21 cellular contexts compared by ENCODE assay signal in genomic region chr12:127888948-127889347, GRCh38.
A peak's percentile ranks its signal among the peaks of the same experiment; 100 is the strongest.
DNase-seq lines count a peak whose midpoint lies in the region; ATAC-seq and TF ChIP-seq lines count a peak whose summit lies in the region.
"Had no signal": no experiment of that assay in that cellular context is flagged by ENCODE, and none has a peak within 500 bp of the region (broad histone marks: within the 10 kb centered on the region; RNA-seq: fewer than 3 reads in every experiment).

No MANE protein-coding gene starts in this region.

- no peaks in the 10 kb centered on the region for H3K9me3 ChIP-seq in stomach smooth muscle (ENCODE audit: control insufficient read depth in 2 of 2, low read length in 2 of 2)
- H3K9me3 ChIP-seq: BE2C, body of pancreas, psoas muscle had no signal

- no peak overlapping the region for H3K9ac ChIP-seq in stomach smooth muscle (ENCODE audit: low read length in 2 of 2)

- DNase-seq in GM04503 (ENCODE audit: low read depth) = peak; percentile 17
- peak; percentile 27 for DNase-seq in brain microvascular endothelial cell
- DNase-seq in left ventricle myocardium superior = no peak
- no peak for DNase-seq in activated CD8-positive, alpha-beta memory T cell treated with anti-CD3 and anti-CD28 coated beads, Interleukin-2, amount 50 U/mL, for 4 hours
- DNase-seq in NCI-H510A (lab: John Stamatoyannopoulos, UW) = no peak
- no peak for DNase-seq in glomerular visceral epithelial cell (ENCODE audit: extremely low spot score)
- DNase-seq: activated CD4-positive, CD25-positive, alpha-beta regulatory T cell treated with anti-CD3 and anti-CD28 coated beads, Interleukin-2, amount 50 U/mL, for 72 hours; activated naive CD4-positive, alpha-beta T cell treated with anti-CD3 and anti-CD28 coated beads, Interleukin-2, amount 50 U/mL, for 16 hours; BE2C; body of pancreas; foreskin keratinocyte; kidney glomerular epithelial cell; natural killer cell; NCI-H1417; RPMI8226; stimulated activated CD4-positive, alpha-beta T cell treated with anti-CD3 and anti-CD28 coated beads, Interleukin-4, amount 100 ng/mL, for 4 hours; SW 1271 had no signal

- no peak overlapping the region for H3K27ac ChIP-seq in brain microvascular endothelial cell
- H3K27ac ChIP-seq in stomach smooth muscle (ENCODE audit: low read length) = peak overlapping the region; percentile 56
- H3K27ac ChIP-seq: body of pancreas, foreskin keratinocyte, psoas muscle had no signal

- H3K4me3 ChIP-seq in brain microvascular endothelial cell (ENCODE audit: low read depth, low read length) = no peak overlapping the region
- peak overlapping the region in 1 of 2 donors; percentile 24 for H3K4me3 ChIP-seq in stomach smooth muscle (ENCODE audit: low read length in 2 of 2)
- H3K4me3 ChIP-seq: body of pancreas, GM23338, psoas muscle had no signal

- in situ Hi-C loops in brain microvascular endothelial cell (cut with HindIII; ENCODE audit: low pct_ligation_motif_present, low sequenced_read_pairs) = no loop called here

- TF ChIP-seq CTCF in brain microvascular endothelial cell (IDR thresholded peaks at IDR 0.05; ENCODE audit: low read depth, low read length, missing control alignments) = no peak

- H3K4me1 ChIP-seq in stomach smooth muscle (ENCODE audit: control insufficient read depth, insufficient read depth, low read length) = peaks cover 14% of the 10 kb centered on the region
- H3K4me1 ChIP-seq: BE2C, body of pancreas, foreskin keratinocyte, psoas muscle had no signal

- intact Hi-C loops in left ventricle myocardium superior (cut with micrococcal nuclease) = no loop called here

- H3K27me3 ChIP-seq in brain microvascular endothelial cell (replicated peaks) (no peaks in the 10 kb centered on the region), stomach smooth muscle (ENCODE audit: control insufficient read depth in 1 of 2, insufficient read depth in 2 of 2, low read length in 2 of 2) (no peaks in the 10 kb centered on the region)
- H3K27me3 ChIP-seq: BE2C, body of pancreas, foreskin keratinocyte had no signal

- ATAC-seq in left ventricle myocardium superior (peak; percentile 95), GM18870 (IDR thresholded peaks at IDR 0.05; ENCODE audit: unreplicated experiment) (no peak)
- ATAC-seq: body of pancreas, foreskin keratinocyte, GM23338, natural killer cell, psoas muscle had no signal

- H3K36me3 ChIP-seq in brain microvascular endothelial cell (replicated peaks) (no peaks in the 10 kb centered on the region), stomach smooth muscle (ENCODE audit: control insufficient read depth in 2 of 2, insufficient read depth in 2 of 2, low read length in 2 of 2) (no peaks in the 10 kb centered on the region)
- H3K36me3 ChIP-seq: BE2C had no signal

Comparison
In these comparisons a context has a peak if more than half of its experiments do, and no peak if none do; other contexts are left out.
1. DNase-seq: peak in GM04503 (single experiment) and brain microvascular endothelial cell (single experiment); none in left ventricle myocardium superior (single experiment), activated CD8-positive, alpha-beta memory T cell treated with anti-CD3 and anti-CD28 coated beads, Interleukin-2, amount 50 U/mL, for 4 hours (single experiment), NCI-H510A (single experiment) and glomerular visceral epithelial cell (single experiment).